ENCODE assay signal across 22 cellular contexts in the genomic region with DNA sequence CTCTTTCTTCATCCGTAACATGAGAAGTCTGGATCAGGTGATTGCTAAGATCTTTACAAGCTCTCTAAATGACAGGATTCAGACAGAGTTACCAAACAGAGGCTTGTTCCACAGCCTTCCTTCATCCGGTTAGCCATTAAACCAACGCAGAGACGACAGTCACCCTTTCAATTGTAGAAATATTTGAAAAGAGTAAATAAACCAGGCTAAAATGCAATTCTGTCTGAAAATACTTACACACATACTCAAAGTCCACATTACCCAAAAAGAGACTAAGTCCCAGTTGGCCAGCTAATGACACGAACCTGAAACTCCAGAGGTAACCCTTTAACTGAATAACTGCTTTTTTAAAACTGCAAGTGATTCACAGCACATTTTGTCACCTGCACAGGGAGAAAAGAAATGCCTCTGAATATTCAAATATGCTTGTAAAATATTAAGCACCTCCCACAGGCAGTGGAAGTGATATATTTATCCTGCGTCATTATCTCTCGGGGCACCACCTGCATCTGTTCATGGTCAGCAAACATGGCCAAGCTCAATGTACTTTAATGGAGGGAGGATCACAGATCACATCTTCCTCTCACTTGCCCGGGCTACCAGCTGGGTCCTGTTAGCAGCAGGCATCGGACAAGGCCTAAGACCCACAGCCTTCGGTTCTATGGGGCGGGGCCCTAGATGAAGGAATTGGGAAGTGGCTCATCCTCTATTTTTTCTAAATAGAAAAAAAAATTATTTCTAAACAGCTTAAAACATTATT. TPM values are rescaled to one million over a fixed set of nuclear protein-coding genes. Genes with fewer than 3 reads are reported as not detected.
"Had no signal": no experiment of that assay in that cellular context is flagged by ENCODE, and none has a peak within 500 bp of the region (broad histone marks: within the 10 kb centered on the region; RNA-seq: fewer than 3 reads in every experiment).

No MANE protein-coding gene starts in this region.

- H3K4me3 ChIP-seq: ascending aorta, dorsolateral prefrontal cortex, gastrocnemius medialis, heart left ventricle, right atrium auricular region, skin epidermis, tibial artery, vagina had no signal

- H3K27ac ChIP-seq: ascending aorta, dorsolateral prefrontal cortex, gastrocnemius medialis, heart left ventricle, neutrophil, right atrium auricular region, skin epidermis, tibial artery, vagina had no signal

- H3K4me3 Mint-ChIP-seq: activated naive CD4-positive, alpha-beta T cell treated with anti-CD3 and anti-CD28 coated beads for 36 hours; activated T-helper 17 cell treated with anti-CD3 and anti-CD28 coated beads, Interleukin-2, amount 50 U/mL, for 72 hours; natural killer cell had no signal

- H3K27ac Mint-ChIP-seq: activated naive CD4-positive, alpha-beta T cell treated with anti-CD3 and anti-CD28 coated beads for 36 hours; activated T-helper 17 cell treated with anti-CD3 and anti-CD28 coated beads, Interleukin-2, amount 50 U/mL, for 72 hours; natural killer cell had no signal

- H3K4me1 ChIP-seq: ascending aorta, gastrocnemius medialis, heart left ventricle, right atrium auricular region, tibial artery, vagina had no signal

- H3K27me3 ChIP-seq: ascending aorta, dorsolateral prefrontal cortex, gastrocnemius medialis, heart left ventricle, neutrophil, right atrium auricular region, tibial artery, vagina had no signal

- H3K9me3 Mint-ChIP-seq: activated naive CD4-positive, alpha-beta T cell treated with anti-CD3 and anti-CD28 coated beads for 36 hours; activated T-helper 17 cell treated with anti-CD3 and anti-CD28 coated beads, Interleukin-2, amount 50 U/mL, for 72 hours; natural killer cell had no signal

- H3K9me3 ChIP-seq: ascending aorta, gastrocnemius medialis, heart left ventricle, neutrophil, right atrium auricular region, tibial artery, vagina had no signal

- H3K4me1 Mint-ChIP-seq: activated T-helper 17 cell treated with anti-CD3 and anti-CD28 coated beads, Interleukin-2, amount 50 U/mL, for 72 hours had no signal

- DNase-seq: activated CD4-positive, alpha-beta T cell treated with anti-CD3 and anti-CD28 coated beads, Interleukin-2, amount 50 U/mL, for 4 hours; activated CD4-positive, CD25-positive, alpha-beta regulatory T cell treated with anti-CD3 and anti-CD28 coated beads, Interleukin-2, amount 50 U/mL, for 72 hours; activated naive CD4-positive, alpha-beta T cell treated with anti-CD3 and anti-CD28 coated beads for 36 hours; dorsolateral prefrontal cortex; erythroblast; gastrocnemius medialis; heart left ventricle; left cardiac atrium; mesenchymal stem cell; natural killer cell; stimulated activated CD4-positive, alpha-beta T cell treated with anti-CD3 and anti-CD28 coated beads, Interleukin-15, amount 100 ng/mL, for 24 hours; stimulated activated CD4-positive, alpha-beta T cell treated with anti-CD3 and anti-CD28 coated beads, Interleukin-4, amount 100 ng/mL, for 1 hour; stimulated activated naive CD4-positive, alpha-beta T cell; T-helper 9 cell; tibial artery had no signal

- H3K36me3 ChIP-seq: ascending aorta, gastrocnemius medialis, heart left ventricle, neutrophil, right atrium auricular region, tibial artery, vagina had no signal

- H3K36me3 Mint-ChIP-seq: natural killer cell had no signal

- ATAC-seq: activated T-helper 17 cell treated with anti-CD3 and anti-CD28 coated beads, Interleukin-2, amount 50 U/mL, for 72 hours; gastrocnemius medialis; heart left ventricle; left cardiac atrium; natural killer cell had no signal

RNA-seq across cellular contexts. Expression of gene DNER, which starts 38.8 kb away (rescaled TPM):
- total RNA-seq: activated naive CD4-positive, alpha-beta T cell treated with anti-CD3 and anti-CD28 coated beads for 36 hours; activated T-helper 17 cell treated with anti-CD3 and anti-CD28 coated beads, Interleukin-2, amount 50 U/mL, for 72 hours; chondrocyte; natural killer cell had no signal
